In the genomic region with DNA sequence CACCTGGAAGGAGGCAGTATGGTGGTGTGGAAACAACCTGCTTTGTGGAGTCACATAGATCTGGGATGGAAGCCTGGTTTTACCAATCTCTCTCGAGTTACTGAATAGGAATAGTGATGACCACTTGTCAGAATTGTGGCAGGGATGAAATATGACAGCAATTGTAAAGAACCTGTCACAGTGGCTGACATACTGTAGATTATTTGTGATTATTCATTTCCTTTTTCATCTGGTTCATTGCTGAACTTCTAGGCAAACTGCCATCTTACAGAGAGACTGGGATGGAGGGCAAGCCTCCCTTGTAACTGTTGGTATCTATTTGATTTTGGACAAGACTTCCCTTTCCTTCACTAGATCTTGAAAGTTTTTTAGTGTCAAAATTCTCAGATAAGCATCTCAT, we compare ENCODE assay signal across 17 cellular contexts. TPM values are rescaled to one million over a fixed set of nuclear protein-coding genes. Genes with fewer than 3 reads are reported as not detected.
A peak's percentile ranks its signal among the peaks of the same experiment; 100 is the strongest.
DNase-seq lines count a peak whose midpoint lies in the region; ATAC-seq and TF ChIP-seq lines count a peak whose summit lies in the region.
"Had no signal": no experiment of that assay in that cellular context is flagged by ENCODE, and none has a peak within 500 bp of the region (broad histone marks: within the 10 kb centered on the region; RNA-seq: fewer than 3 reads in every experiment).

No MANE protein-coding gene starts in this region.

- no peak overlapping the region for H3K4me3 ChIP-seq in A673 (ENCODE audit: low read depth, low read length, poor library complexity, severe bottlenecking)
- no peak overlapping the region for H3K4me3 ChIP-seq in SK-N-SH (ENCODE audit: low read depth in 2 of 2, low read length in 1 of 2)
- no peak overlapping the region for H3K4me3 ChIP-seq in fibroblast of pulmonary artery (replicated peaks; ENCODE audit: low read depth, low read length)
- H3K4me3 ChIP-seq: A549, HAP-1 had no signal

- H3K36me3 ChIP-seq in A673 (ENCODE audit: insufficient read depth, low read length, poor library complexity, severe bottlenecking) (no peaks in the 10 kb centered on the region), SK-N-SH (replicated peaks in 1 of 2; ENCODE audit: control insufficient read depth in 1 of 2, insufficient read depth in 2 of 2, low read length in 1 of 2) (no peaks in the 10 kb centered on the region)
- H3K36me3 ChIP-seq: HAP-1 had no signal

- H3K79me2 ChIP-seq in SK-N-SH (ENCODE audit: insufficient read depth) = peaks cover 26% of the 10 kb centered on the region

- no peak for TF ChIP-seq EP300 in SK-N-SH (IDR thresholded peaks at IDR 0.05; ENCODE audit: borderline replicate concordance in 1 of 2, low read depth in 1 of 2, low read length in 1 of 2)

- ATAC-seq in HG03039 (IDR thresholded peaks at IDR 0.05; ENCODE audit: unreplicated experiment) = no peak
- ATAC-seq: A549 had no signal

- POLR2A ChIA-PET in A673 (lab: Charles Lee; ENCODE audit: low non-redundant PET) = no interaction called here
- POLR2A ChIA-PET in SK-N-SH (lab: Yijun Ruan, JAX) = no interaction called here

- H3K9me3 ChIP-seq in A673 (ENCODE audit: low read depth, low read length, poor library complexity, severe bottlenecking) = no peaks in the 10 kb centered on the region
- no peaks in the 10 kb centered on the region for H3K9me3 ChIP-seq in SK-N-SH
- H3K9me3 ChIP-seq: A549, HAP-1 had no signal

- intact Hi-C loops in A673 (cut with micrococcal nuclease; ENCODE audit: unreplicated experiment) = no loop called here

- TF ChIP-seq CTCF in A673 (conservative IDR thresholded peaks at IDR 0.05; ENCODE audit: low read depth, low read length) (no peak), SK-N-SH (IDR thresholded peaks at IDR 0.05) (no peak), fibroblast of pulmonary artery (IDR thresholded peaks at IDR 0.05; ENCODE audit: low read length, missing control alignments) (no peak)

- no peaks in the 10 kb centered on the region for H3F3A ChIP-seq in SK-N-SH (replicated peaks; ENCODE audit: insufficient read depth)

- H3K4me2 ChIP-seq in SK-N-SH = no peak overlapping the region

- no peak overlapping the region for H3K9ac ChIP-seq in SK-N-SH

- WGBS in SK-N-SH (ENCODE audit: low lambda C conversion rate) = 60% methylated on average over 1 of the region's 1 CpG

- no peak overlapping the region for H3K27ac ChIP-seq in A673 (ENCODE audit: low read depth, low read length, poor library complexity, severe bottlenecking)
- no peak overlapping the region for H3K27ac ChIP-seq in SK-N-SH (ENCODE audit: low read depth in 2 of 2, low read length in 1 of 2)
- H3K27ac ChIP-seq: A549 had no signal

- H2AFZ ChIP-seq in SK-N-SH (ENCODE audit: low read depth) = no peak overlapping the region

- 0 out of 2 replicates have a peak, but pooled peaks cover 10% of the 10 kb centered on the region for H4K20me1 ChIP-seq in SK-N-SH (ENCODE audit: insufficient read depth)

- H3K27me3 ChIP-seq in A673 (replicated peaks; ENCODE audit: insufficient read depth, low read depth, low read length, poor library complexity) (no peaks in the 10 kb centered on the region), SK-N-SH (ENCODE audit: insufficient read depth) (no peaks in the 10 kb centered on the region)

- peaks cover 35% of the 10 kb centered on the region for H3K4me1 ChIP-seq in A673 (ENCODE audit: insufficient read depth, low read length, poor library complexity, severe bottlenecking)
- peaks cover 8 to 13% of the 10 kb centered on the region in 2 experiments; a peak in 3 of 4 replicates for H3K4me1 ChIP-seq in SK-N-SH (ENCODE audit: control insufficient read depth in 1 of 2, insufficient read depth in 2 of 2, low read depth in 1 of 2, low read length in 1 of 2)
- H3K4me1 ChIP-seq: HAP-1 had no signal

- no peak for TF ChIP-seq RAD21 in SK-N-SH (IDR thresholded peaks at IDR 0.05; ENCODE audit: low read length)

- BruUV-seq in A673 (replicated peaks; lab: Mats Ljungman, UMichigan) = no TSS peak

- no peaks in the 10 kb centered on the region for H3K9me2 ChIP-seq in SK-N-SH

- CTCF ChIA-PET in A673 (lab: Charles Lee) (no interaction called here), SK-N-SH (lab: Yijun Ruan, JAX) (interaction anchor here (0.7 kb wide), 1 partner anchor 10 kb away, joined by 3 read pairs; no protein-coding TSS in a partner anchor)

- DNase-seq in A673 (ENCODE audit: low spot score) (peak; percentile 65), HCEC 1CT (peak; percentile 19), SK-N-SH (no peak), fibroblast of pulmonary artery (ENCODE audit: low read depth) (peak; percentile 27), NCI-H345 (lab: John Stamatoyannopoulos, UW) (no peak)
- no peak for DNase-seq in activated CD4-positive, alpha-beta T cell treated with anti-CD3 and anti-CD28 coated beads, Interleukin-2, amount 50 U/mL, for 1 hour
- DNase-seq: C1 segment of cervical spinal cord; CD8-positive, alpha-beta memory T cell; Kasumi-1; NCI-H1092 treated with DMSO at 0.1 percent for 48 hours; NCI-H146; NCI-H2029 treated with DMSO at 0.1 percent for 48 hours; NCI-H2171; SIG-M5 had no signal

TF ChIP-seq in SK-N-SH, 30 proteins besides CTCF, POLR2A, EP300 and RAD21 (continues in another document):
- no peak for TF ChIP-seq NRF1 (IDR thresholded peaks at IDR 0.05; ENCODE audit: low read depth, low read length)
- no peak for TF ChIP-seq TAF1 (IDR thresholded peaks at IDR 0.05; ENCODE audit: borderline replicate concordance, low read depth, low read length)
- TF ChIP-seq FOXM1 (IDR thresholded peaks at IDR 0.05; ENCODE audit: low read depth) = no peak
- no peak for TF ChIP-seq GATA2 (CRISPR knock-in tag; IDR thresholded peaks at IDR 0.05)
- peak; percentile 57; the same call in 1 of the 2 replicates for TF ChIP-seq SIN3A (IDR thresholded peaks at IDR 0.05; ENCODE audit: borderline replicate concordance, low read depth, low read length)
- peak; percentile 53 for TF ChIP-seq JUND (IDR thresholded peaks at IDR 0.05)
- TF ChIP-seq REST (IDR thresholded peaks at IDR 0.05; ENCODE audit: low read depth, low read length) = no peak
- TF ChIP-seq CHD2 (IDR thresholded peaks at IDR 0.05; ENCODE audit: low read length, partially characterized antibody) = no peak
- no peak for TF ChIP-seq RXRA (IDR thresholded peaks at IDR 0.05; ENCODE audit: borderline replicate concordance, low read depth)
- TF ChIP-seq USF2 (IDR thresholded peaks at IDR 0.05; ENCODE audit: borderline replicate concordance, low read depth, low read length) = no peak
- no peak for TF ChIP-seq MAX (IDR thresholded peaks at IDR 0.05; ENCODE audit: low read depth)
- no peak for TF ChIP-seq MEF2A (IDR thresholded peaks at IDR 0.05; ENCODE audit: borderline replicate concordance, low read depth)
- TF ChIP-seq FOXJ3 (CRISPR knock-in tag; IDR thresholded peaks at IDR 0.05) = no peak
- peak; percentile 63; the same call in 1 of the 2 replicates for TF ChIP-seq NFIC (IDR thresholded peaks at IDR 0.05; ENCODE audit: borderline replicate concordance)
- TF ChIP-seq FOSL2 (IDR thresholded peaks at IDR 0.05; ENCODE audit: borderline replicate concordance, low read depth) = no peak
- no peak for TF ChIP-seq MXI1 (IDR thresholded peaks at IDR 0.05; ENCODE audit: low read depth, low read length)
- TF ChIP-seq YY1 (IDR thresholded peaks at IDR 0.05; ENCODE audit: low read depth) = no peak
- TF ChIP-seq SMC3 (IDR thresholded peaks at IDR 0.05; ENCODE audit: low read depth, low read length) = no peak

RNA-seq across cellular contexts. Expression of gene FMNL2, which starts 42.0 kb away (rescaled TPM):
- 42.2 and 43.1 TPM in 2 replicates for total RNA-seq in A673 (2021)
- 14.5 and 16.1 TPM in 2 replicates for polyA plus RNA-seq in SK-N-SH (2012; rRNA removed)
- polyA plus RNA-seq in SK-N-SH (2012; cell fraction: cytosol; rRNA removed) = 20.2 and 21.7 TPM in 2 replicates
- 15.0 and 30.9 TPM in 2 replicates for polyA plus RNA-seq in SK-N-SH (2012; cell fraction: nucleus; rRNA removed)

Comparison
In these comparisons a context has a peak if more than half of its experiments do, and no peak if none do; other contexts are left out.
1. DNase-seq: peak in A673 (single experiment), HCEC 1CT (single experiment) and fibroblast of pulmonary artery (single experiment); none in SK-N-SH (single experiment), activated CD4-positive, alpha-beta T cell treated with anti-CD3 and anti-CD28 coated beads, Interleukin-2, amount 50 U/mL, for 1 hour (single experiment) and NCI-H345 (single experiment).